In the genomic region with DNA sequence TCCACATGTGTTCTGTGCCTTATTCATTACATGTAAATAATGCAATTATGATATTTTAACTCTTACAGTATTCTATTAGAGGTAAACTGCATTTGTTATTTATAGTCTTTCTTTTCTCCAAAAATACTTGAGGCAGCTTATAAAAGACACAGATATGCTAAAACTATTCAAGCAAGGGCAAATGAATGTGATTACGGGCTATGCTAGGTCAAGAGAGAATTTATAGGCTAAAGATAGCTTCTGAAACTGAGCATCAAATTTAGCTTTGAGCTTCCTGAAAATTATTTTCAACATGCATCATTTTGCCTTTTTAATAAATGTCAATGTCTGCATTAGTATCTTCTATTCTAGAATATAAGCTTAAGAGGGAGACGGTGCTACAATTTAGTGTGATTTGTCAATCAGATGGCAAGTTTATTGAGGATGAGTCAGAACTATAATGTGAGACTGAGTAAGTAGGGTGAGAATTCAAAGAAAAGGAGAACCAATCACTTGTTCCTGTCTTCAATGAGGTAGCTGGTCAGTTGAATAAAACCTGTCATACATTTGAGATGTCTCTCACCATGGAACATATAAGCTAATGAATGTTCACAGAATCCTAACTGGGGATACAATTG, we compare ENCODE assay signal across 12 cellular contexts.
DNase-seq lines count a peak whose midpoint lies in the region; ATAC-seq and TF ChIP-seq lines count a peak whose summit lies in the region.
"Had no signal": no experiment of that assay in that cellular context is flagged by ENCODE, and none has a peak within 500 bp of the region (broad histone marks: within the 10 kb centered on the region; RNA-seq: fewer than 3 reads in every experiment).

No MANE protein-coding gene starts in this region.

- no peak for DNase-seq in stimulated activated naive CD8-positive, alpha-beta T cell treated with anti-CD3 and anti-CD28 coated beads, Interleukin-15, Interleukin-2, amounts not matched to agents 100 U/mL and 50 U/mL, for 24 hours
- DNase-seq in stimulated activated naive CD8-positive, alpha-beta T cell treated with anti-CD3 and anti-CD28 coated beads, Interleukin-15, amount 100 ng/mL, for 72 hours, result no peak
- peak; percentile 54 to 92 for DNase-seq in NOMO-1 (lab: John Stamatoyannopoulos, UW; ENCODE audit: unreplicated experiment in 2 of 2)
- DNase-seq in epithelial cell of esophagus (ENCODE audit: low read depth), result peak; percentile 82
- DNase-seq in tibial nerve (ENCODE audit: low spot score in 2 of 2), result no peak
- DNase-seq in DMS53 treated with DMSO at 0.1 percent for 48 hours (lab: John Stamatoyannopoulos, UW; ENCODE audit: unreplicated experiment), result no peak
- DNase-seq in NCI-H1105 (lab: John Stamatoyannopoulos, UW), result no peak
- DNase-seq: kidney, NCI-H1694 treated with DMSO at 0.1 percent for 48 hours, SHP77 treated with DMSO at 0.1 percent for 48 hours had no signal

- H3K27ac ChIP-seq in tibial nerve, result no peak overlapping the region

- H3K36me3 ChIP-seq in tibial nerve, result no peaks in the 10 kb centered on the region
- H3K36me3 ChIP-seq: uterus had no signal

- no peaks in the 10 kb centered on the region for H3K9me3 ChIP-seq in tibial nerve
- H3K9me3 ChIP-seq: uterus had no signal

- peaks cover 10% of the 10 kb centered on the region for H3K4me1 Mint-ChIP-seq in stimulated activated naive CD8-positive, alpha-beta T cell treated with anti-CD3 and anti-CD28 coated beads, Interleukin-15, amount 100 ng/mL, for 72 hours

- H3K27ac Mint-ChIP-seq in stimulated activated naive CD8-positive, alpha-beta T cell treated with anti-CD3 and anti-CD28 coated beads, Interleukin-15, amount 100 ng/mL, for 72 hours, result no peak overlapping the region

- H3K4me1 ChIP-seq in tibial nerve, result peaks cover 0 to 6% (median 0%) of the 10 kb centered on the region in 4 donors

- H3K27me3 ChIP-seq in tibial nerve, result no peaks in the 10 kb centered on the region
- H3K27me3 ChIP-seq: uterus had no signal

- H3K4me3 ChIP-seq in epithelial cell of esophagus (ENCODE audit: low read length) (no peak overlapping the region), tibial nerve (no peak overlapping the region)
- H3K4me3 ChIP-seq: uterus had no signal

- no peak for TF ChIP-seq EP300 in tibial nerve (IDR thresholded peaks at IDR 0.05)

- WGBS in tibial nerve, 2 donors, result 84 to 90% methylated on average over 2 of the region's 2 CpGs

- peaks cover 0 to 8% of the 10 kb centered on the region in 2 donors for H3K9me3 Mint-ChIP-seq in stimulated activated naive CD8-positive, alpha-beta T cell treated with anti-CD3 and anti-CD28 coated beads, Interleukin-15, amount 100 ng/mL, for 72 hours

- no peak for TF ChIP-seq POLR2A in tibial nerve (IDR thresholded peaks at IDR 0.05)

- TF ChIP-seq CTCF in epithelial cell of esophagus (IDR thresholded peaks at IDR 0.05; ENCODE audit: insufficient read depth, low read depth, low read length, missing control alignments) (no peak), tibial nerve (IDR thresholded peaks at IDR 0.05) (no peak)

- peak; percentile 30 for ATAC-seq in stimulated activated naive CD8-positive, alpha-beta T cell treated with anti-CD3 and anti-CD28 coated beads, Interleukin-15, Interleukin-2, amounts not matched to agents 100 U/mL and 50 U/mL, for 24 hours
- no peak for ATAC-seq in stimulated activated naive CD8-positive, alpha-beta T cell treated with anti-CD3 and anti-CD28 coated beads, Interleukin-15, amount 100 ng/mL, for 72 hours
- no peak for ATAC-seq in GM21825 (IDR thresholded peaks at IDR 0.05; ENCODE audit: unreplicated experiment)

- H3K4me3 Mint-ChIP-seq in stimulated activated naive CD8-positive, alpha-beta T cell treated with anti-CD3 and anti-CD28 coated beads, Interleukin-15, amount 100 ng/mL, for 72 hours, result no peak overlapping the region

- H3K27me3 Mint-ChIP-seq in stimulated activated naive CD8-positive, alpha-beta T cell treated with anti-CD3 and anti-CD28 coated beads, Interleukin-15, amount 100 ng/mL, for 72 hours, result peaks cover 11% of the 10 kb centered on the region

Comparison
In these comparisons a context has a peak if more than half of its experiments do, and no peak if none do; other contexts are left out.
1. DNase-seq: peak in NOMO-1 (2 of 2) and epithelial cell of esophagus (single experiment); none in stimulated activated naive CD8-positive, alpha-beta T cell treated with anti-CD3 and anti-CD28 coated beads, Interleukin-15, Interleukin-2, amounts not matched to agents 100 U/mL and 50 U/mL, for 24 hours (single experiment), stimulated activated naive CD8-positive, alpha-beta T cell treated with anti-CD3 and anti-CD28 coated beads, Interleukin-15, amount 100 ng/mL, for 72 hours (0 of 2), tibial nerve (0 of 2), DMS53 treated with DMSO at 0.1 percent for 48 hours (single experiment) and NCI-H1105 (single experiment).